Comparison of ENCODE assay signal across 1 cellular context in the genomic region with DNA sequence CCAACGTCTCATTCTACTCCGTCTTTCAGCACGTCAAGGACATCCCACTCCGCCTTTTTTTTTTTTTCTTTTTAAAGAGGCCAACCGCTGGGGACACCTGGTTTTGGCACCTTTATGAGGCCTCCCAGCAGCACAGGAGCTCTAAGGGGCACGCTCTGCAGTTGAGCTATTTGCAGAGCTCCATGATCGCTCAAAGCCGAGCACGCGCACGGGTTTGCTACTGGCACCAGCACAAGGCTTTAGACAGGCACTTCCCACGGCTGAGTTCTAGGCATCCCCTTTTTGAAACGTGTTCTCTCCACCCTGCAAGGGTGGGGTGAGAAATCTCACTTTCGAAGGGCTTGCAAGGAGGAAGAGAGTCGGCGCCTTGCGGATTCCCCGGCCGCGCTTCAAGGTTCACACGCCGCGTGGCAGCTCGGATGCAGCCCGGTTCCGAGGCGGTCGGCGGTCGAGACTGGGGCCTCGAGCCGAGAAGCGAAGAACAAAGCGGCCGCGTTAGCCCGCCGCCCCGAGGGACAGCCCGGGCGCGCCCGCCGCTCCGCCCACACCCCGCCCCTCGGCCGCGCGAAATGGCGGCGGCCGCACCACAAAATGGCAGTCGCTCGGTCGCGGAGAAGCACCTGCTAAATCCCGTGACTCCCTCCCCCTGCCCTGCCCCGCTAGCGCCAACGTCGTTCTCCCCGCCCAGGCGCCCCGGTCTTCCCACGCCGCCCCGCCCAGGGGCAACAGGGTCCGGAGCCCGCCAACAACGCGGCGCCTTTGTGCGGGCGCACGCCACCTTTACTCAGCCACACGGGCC.
TF ChIP-seq lines count a peak whose summit lies in the region.

No MANE protein-coding gene starts in this region.

TF ChIP-seq in K562, 482 proteins besides CTCF, POLR2A, EP300 and RAD21 (continued from another document and continues in another):
- TF ChIP-seq, protein P1, sequence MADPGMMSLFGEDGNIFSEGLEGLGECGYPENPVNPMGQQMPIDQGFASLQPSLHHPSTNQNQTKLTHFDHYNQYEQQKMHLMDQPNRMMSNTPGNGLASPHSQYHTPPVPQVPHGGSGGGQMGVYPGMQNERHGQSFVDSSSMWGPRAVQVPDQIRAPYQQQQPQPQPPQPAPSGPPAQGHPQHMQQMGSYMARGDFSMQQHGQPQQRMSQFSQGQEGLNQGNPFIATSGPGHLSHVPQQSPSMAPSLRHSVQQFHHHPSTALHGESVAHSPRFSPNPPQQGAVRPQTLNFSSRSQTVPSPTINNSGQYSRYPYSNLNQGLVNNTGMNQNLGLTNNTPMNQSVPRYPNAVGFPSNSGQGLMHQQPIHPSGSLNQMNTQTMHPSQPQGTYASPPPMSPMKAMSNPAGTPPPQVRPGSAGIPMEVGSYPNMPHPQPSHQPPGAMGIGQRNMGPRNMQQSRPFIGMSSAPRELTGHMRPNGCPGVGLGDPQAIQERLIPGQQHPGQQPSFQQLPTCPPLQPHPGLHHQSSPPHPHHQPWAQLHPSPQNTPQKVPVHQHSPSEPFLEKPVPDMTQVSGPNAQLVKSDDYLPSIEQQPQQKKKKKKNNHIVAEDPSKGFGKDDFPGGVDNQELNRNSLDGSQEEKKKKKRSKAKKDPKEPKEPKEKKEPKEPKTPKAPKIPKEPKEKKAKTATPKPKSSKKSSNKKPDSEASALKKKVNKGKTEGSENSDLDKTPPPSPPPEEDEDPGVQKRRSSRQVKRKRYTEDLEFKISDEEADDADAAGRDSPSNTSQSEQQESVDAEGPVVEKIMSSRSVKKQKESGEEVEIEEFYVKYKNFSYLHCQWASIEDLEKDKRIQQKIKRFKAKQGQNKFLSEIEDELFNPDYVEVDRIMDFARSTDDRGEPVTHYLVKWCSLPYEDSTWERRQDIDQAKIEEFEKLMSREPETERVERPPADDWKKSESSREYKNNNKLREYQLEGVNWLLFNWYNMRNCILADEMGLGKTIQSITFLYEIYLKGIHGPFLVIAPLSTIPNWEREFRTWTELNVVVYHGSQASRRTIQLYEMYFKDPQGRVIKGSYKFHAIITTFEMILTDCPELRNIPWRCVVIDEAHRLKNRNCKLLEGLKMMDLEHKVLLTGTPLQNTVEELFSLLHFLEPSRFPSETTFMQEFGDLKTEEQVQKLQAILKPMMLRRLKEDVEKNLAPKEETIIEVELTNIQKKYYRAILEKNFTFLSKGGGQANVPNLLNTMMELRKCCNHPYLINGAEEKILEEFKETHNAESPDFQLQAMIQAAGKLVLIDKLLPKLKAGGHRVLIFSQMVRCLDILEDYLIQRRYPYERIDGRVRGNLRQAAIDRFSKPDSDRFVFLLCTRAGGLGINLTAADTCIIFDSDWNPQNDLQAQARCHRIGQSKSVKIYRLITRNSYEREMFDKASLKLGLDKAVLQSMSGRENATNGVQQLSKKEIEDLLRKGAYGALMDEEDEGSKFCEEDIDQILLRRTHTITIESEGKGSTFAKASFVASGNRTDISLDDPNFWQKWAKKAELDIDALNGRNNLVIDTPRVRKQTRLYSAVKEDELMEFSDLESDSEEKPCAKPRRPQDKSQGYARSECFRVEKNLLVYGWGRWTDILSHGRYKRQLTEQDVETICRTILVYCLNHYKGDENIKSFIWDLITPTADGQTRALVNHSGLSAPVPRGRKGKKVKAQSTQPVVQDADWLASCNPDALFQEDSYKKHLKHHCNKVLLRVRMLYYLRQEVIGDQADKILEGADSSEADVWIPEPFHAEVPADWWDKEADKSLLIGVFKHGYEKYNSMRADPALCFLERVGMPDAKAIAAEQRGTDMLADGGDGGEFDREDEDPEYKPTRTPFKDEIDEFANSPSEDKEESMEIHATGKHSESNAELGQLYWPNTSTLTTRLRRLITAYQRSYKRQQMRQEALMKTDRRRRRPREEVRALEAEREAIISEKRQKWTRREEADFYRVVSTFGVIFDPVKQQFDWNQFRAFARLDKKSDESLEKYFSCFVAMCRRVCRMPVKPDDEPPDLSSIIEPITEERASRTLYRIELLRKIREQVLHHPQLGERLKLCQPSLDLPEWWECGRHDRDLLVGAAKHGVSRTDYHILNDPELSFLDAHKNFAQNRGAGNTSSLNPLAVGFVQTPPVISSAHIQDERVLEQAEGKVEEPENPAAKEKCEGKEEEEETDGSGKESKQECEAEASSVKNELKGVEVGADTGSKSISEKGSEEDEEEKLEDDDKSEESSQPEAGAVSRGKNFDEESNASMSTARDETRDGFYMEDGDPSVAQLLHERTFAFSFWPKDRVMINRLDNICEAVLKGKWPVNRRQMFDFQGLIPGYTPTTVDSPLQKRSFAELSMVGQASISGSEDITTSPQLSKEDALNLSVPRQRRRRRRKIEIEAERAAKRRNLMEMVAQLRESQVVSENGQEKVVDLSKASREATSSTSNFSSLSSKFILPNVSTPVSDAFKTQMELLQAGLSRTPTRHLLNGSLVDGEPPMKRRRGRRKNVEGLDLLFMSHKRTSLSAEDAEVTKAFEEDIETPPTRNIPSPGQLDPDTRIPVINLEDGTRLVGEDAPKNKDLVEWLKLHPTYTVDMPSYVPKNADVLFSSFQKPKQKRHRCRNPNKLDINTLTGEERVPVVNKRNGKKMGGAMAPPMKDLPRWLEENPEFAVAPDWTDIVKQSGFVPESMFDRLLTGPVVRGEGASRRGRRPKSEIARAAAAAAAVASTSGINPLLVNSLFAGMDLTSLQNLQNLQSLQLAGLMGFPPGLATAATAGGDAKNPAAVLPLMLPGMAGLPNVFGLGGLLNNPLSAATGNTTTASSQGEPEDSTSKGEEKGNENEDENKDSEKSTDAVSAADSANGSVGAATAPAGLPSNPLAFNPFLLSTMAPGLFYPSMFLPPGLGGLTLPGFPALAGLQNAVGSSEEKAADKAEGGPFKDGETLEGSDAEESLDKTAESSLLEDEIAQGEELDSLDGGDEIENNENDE (IDR thresholded peaks at IDR 0.05; ENCODE audit: low read depth, low read length): no peak
- TF ChIP-seq ZNF197 (CRISPR knock-in tag; IDR thresholded peaks at IDR 0.05; ENCODE audit: low read depth) (peak; percentile 96), KHSRP (IDR thresholded peaks at IDR 0.05) (no peak), SP1 (CRISPR knock-in tag; IDR thresholded peaks at IDR 0.05) (peak; percentile 90), ZNF3 (CRISPR knock-in tag; IDR thresholded peaks at IDR 0.05) (no peak), KLF13 (tag; IDR thresholded peaks at IDR 0.05; ENCODE audit: borderline replicate concordance, low read depth) (peak; percentile 86; the same call in 1 of the 2 replicates), RB1 (IDR thresholded peaks at IDR 0.05; ENCODE audit: low read depth) (peak; percentile 95), PHF8 (IDR thresholded peaks at IDR 0.05; ENCODE audit: borderline replicate concordance, low read length) (peak; percentile 84; the same call in 1 of the 2 replicates), ZNF274 (IDR thresholded peaks at IDR 0.05; ENCODE audit: borderline replicate concordance, low read depth, low read length) (no peak), CTBP1 (IDR thresholded peaks at IDR 0.05; ENCODE audit: borderline replicate concordance) (peak; percentile 96)
- TF ChIP-seq, protein P2, sequence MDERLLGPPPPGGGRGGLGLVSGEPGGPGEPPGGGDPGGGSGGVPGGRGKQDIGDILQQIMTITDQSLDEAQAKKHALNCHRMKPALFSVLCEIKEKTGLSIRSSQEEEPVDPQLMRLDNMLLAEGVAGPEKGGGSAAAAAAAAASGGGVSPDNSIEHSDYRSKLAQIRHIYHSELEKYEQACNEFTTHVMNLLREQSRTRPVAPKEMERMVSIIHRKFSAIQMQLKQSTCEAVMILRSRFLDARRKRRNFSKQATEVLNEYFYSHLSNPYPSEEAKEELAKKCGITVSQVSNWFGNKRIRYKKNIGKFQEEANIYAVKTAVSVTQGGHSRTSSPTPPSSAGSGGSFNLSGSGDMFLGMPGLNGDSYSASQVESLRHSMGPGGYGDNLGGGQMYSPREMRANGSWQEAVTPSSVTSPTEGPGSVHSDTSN (CRISPR knock-in tag; IDR thresholded peaks at IDR 0.05; ENCODE audit: low read depth): no peak
- TF ChIP-seq, protein P2 (tag; conservative IDR thresholded peaks at IDR 0.05; ENCODE audit: low read depth): peak; percentile 82
- TF ChIP-seq, protein P3, sequence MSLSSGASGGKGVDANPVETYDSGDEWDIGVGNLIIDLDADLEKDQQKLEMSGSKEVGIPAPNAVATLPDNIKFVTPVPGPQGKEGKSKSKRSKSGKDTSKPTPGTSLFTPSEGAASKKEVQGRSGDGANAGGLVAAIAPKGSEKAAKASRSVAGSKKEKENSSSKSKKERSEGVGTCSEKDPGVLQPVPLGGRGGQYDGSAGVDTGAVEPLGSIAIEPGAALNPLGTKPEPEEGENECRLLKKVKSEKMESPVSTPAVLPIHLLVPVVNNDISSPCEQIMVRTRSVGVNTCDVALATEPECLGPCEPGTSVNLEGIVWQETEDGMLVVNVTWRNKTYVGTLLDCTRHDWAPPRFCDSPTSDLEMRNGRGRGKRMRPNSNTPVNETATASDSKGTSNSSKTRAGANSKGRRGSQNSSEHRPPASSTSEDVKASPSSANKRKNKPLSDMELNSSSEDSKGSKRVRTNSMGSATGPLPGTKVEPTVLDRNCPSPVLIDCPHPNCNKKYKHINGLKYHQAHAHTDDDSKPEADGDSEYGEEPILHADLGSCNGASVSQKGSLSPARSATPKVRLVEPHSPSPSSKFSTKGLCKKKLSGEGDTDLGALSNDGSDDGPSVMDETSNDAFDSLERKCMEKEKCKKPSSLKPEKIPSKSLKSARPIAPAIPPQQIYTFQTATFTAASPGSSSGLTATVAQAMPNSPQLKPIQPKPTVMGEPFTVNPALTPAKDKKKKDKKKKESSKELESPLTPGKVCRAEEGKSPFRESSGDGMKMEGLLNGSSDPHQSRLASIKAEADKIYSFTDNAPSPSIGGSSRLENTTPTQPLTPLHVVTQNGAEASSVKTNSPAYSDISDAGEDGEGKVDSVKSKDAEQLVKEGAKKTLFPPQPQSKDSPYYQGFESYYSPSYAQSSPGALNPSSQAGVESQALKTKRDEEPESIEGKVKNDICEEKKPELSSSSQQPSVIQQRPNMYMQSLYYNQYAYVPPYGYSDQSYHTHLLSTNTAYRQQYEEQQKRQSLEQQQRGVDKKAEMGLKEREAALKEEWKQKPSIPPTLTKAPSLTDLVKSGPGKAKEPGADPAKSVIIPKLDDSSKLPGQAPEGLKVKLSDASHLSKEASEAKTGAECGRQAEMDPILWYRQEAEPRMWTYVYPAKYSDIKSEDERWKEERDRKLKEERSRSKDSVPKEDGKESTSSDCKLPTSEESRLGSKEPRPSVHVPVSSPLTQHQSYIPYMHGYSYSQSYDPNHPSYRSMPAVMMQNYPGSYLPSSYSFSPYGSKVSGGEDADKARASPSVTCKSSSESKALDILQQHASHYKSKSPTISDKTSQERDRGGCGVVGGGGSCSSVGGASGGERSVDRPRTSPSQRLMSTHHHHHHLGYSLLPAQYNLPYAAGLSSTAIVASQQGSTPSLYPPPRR (CRISPR knock-in tag; IDR thresholded peaks at IDR 0.05; ENCODE audit: borderline replicate concordance): peak; percentile 77; the same call in 1 of the 2 replicates
- TF ChIP-seq, protein P4, sequence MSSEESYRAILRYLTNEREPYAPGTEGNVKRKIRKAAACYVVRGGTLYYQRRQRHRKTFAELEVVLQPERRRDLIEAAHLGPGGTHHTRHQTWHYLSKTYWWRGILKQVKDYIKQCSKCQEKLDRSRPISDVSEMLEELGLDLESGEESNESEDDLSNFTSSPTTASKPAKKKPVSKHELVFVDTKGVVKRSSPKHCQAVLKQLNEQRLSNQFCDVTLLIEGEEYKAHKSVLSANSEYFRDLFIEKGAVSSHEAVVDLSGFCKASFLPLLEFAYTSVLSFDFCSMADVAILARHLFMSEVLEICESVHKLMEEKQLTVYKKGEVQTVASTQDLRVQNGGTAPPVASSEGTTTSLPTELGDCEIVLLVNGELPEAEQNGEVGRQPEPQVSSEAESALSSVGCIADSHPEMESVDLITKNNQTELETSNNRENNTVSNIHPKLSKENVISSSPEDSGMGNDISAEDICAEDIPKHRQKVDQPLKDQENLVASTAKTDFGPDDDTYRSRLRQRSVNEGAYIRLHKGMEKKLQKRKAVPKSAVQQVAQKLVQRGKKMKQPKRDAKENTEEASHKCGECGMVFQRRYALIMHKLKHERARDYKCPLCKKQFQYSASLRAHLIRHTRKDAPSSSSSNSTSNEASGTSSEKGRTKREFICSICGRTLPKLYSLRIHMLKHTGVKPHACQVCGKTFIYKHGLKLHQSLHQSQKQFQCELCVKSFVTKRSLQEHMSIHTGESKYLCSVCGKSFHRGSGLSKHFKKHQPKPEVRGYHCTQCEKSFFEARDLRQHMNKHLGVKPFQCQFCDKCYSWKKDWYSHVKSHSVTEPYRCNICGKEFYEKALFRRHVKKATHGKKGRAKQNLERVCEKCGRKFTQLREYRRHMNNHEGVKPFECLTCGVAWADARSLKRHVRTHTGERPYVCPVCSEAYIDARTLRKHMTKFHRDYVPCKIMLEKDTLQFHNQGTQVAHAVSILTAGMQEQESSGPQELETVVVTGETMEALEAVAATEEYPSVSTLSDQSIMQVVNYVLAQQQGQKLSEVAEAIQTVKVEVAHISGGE (CRISPR knock-in tag; IDR thresholded peaks at IDR 0.05): peak in 1 of 3 experiments; percentile 42; a peak in 1 of 6 replicates
- TF ChIP-seq, protein P5, sequence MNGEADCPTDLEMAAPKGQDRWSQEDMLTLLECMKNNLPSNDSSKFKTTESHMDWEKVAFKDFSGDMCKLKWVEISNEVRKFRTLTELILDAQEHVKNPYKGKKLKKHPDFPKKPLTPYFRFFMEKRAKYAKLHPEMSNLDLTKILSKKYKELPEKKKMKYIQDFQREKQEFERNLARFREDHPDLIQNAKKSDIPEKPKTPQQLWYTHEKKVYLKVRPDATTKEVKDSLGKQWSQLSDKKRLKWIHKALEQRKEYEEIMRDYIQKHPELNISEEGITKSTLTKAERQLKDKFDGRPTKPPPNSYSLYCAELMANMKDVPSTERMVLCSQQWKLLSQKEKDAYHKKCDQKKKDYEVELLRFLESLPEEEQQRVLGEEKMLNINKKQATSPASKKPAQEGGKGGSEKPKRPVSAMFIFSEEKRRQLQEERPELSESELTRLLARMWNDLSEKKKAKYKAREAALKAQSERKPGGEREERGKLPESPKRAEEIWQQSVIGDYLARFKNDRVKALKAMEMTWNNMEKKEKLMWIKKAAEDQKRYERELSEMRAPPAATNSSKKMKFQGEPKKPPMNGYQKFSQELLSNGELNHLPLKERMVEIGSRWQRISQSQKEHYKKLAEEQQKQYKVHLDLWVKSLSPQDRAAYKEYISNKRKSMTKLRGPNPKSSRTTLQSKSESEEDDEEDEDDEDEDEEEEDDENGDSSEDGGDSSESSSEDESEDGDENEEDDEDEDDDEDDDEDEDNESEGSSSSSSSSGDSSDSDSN (IDR thresholded peaks at IDR 0.05; ENCODE audit: borderline replicate concordance in 1 of 2, low read depth in 2 of 2, low read length in 2 of 2): peak; percentile 81 to 98
